8 cellular contexts compared by ENCODE assay signal in genomic region chr2:101252408-101253012, GRCh38. TPM values are rescaled to one million over a fixed set of nuclear protein-coding genes. Genes with fewer than 3 reads are reported as not detected.
DNase-seq lines count a peak whose midpoint lies in the region; ATAC-seq and TF ChIP-seq lines count a peak whose summit lies in the region.

TSS of gene CNOT11 (plus strand) at chr2:101252886. CDS start at chr2:101252965, 79 bp downstream.

- H3K4me1 ChIP-seq in BE2C: no peaks in the 10 kb centered on the region
- H3K4me1 ChIP-seq in colonic mucosa: peaks cover 10% of the 10 kb centered on the region

- DNase-seq in BE2C: peak; percentile 95
- peak; percentile 76 for DNase-seq in GM19240 (ENCODE audit: insufficient read length, low spot score)
- peak; percentile 94 to 99 for DNase-seq in NCI-H526 (lab: John Stamatoyannopoulos, UW)
- peak; percentile 99 for DNase-seq in activated CD4-positive, alpha-beta T cell treated with anti-CD3 and anti-CD28 coated beads for 48 hours
- peak; percentile 100 for DNase-seq in colonic mucosa
- peak; percentile 100 for DNase-seq in left kidney (ENCODE audit: low read depth, low spot score)
- peak; percentile 99 for DNase-seq in stimulated activated CD4-positive, alpha-beta T cell treated with anti-CD3 and anti-CD28 coated beads, Interleukin-2, amount 100 ng/mL, for 24 hours

- H3K27ac ChIP-seq in colonic mucosa: peak within 1 kb of the TSS; percentile 97

- intact Hi-C loops in colonic mucosa (cut with DNase I): no loop called here

- peak within 1 kb of the TSS; percentile 81 to 95 for H3K9ac ChIP-seq in colonic mucosa (ENCODE audit: low read depth in 2 of 2, low read length in 2 of 2)

- H3K27me3 ChIP-seq in BE2C (no peaks in the 10 kb centered on the region), colonic mucosa (no peaks in the 10 kb centered on the region)

- peak; percentile 89 for ATAC-seq in HG03460 (IDR thresholded peaks at IDR 0.05; ENCODE audit: unreplicated experiment)

- H3K4me3 ChIP-seq in BE2C (ENCODE audit: low read depth, low read length): peak within 1 kb of the TSS; percentile 81
- H3K4me3 ChIP-seq in colonic mucosa: peak within 1 kb of the TSS; percentile 100

- H3K9me3 ChIP-seq in BE2C (no peaks in the 10 kb centered on the region), colonic mucosa (no peaks in the 10 kb centered on the region)

- TF ChIP-seq CTCF in BE2C (IDR thresholded peaks at IDR 0.05; ENCODE audit: low read depth, low read length): no peak
- no peak for TF ChIP-seq CTCF in colonic mucosa (IDR thresholded peaks at IDR 0.05)

- H3K36me3 ChIP-seq in BE2C (0 out of 2 replicates have a peak, but pooled peaks cover 3% of the 10 kb centered on the region), colonic mucosa (no peaks in the 10 kb centered on the region)

RNA-seq across cellular contexts. Expression of gene CNOT11, which starts in this region (rescaled TPM):
- polyA plus RNA-seq in BE2C (2012; ENCODE audit: insufficient read depth, insufficient read length, low read depth): 17.6 TPM
- 10 to 100 TPM; 58.3 to 71.1 TPM for total RNA-seq in colonic mucosa

Comparison
In these comparisons a context has a peak if more than half of its experiments do, and no peak if none do; other contexts are left out.
1. Peak in every context shown above with its lines: DNase-seq, ATAC-seq, H3K4me3 ChIP-seq and H3K27ac ChIP-seq.